8 cellular contexts compared by ENCODE assay signal in the genomic region with DNA sequence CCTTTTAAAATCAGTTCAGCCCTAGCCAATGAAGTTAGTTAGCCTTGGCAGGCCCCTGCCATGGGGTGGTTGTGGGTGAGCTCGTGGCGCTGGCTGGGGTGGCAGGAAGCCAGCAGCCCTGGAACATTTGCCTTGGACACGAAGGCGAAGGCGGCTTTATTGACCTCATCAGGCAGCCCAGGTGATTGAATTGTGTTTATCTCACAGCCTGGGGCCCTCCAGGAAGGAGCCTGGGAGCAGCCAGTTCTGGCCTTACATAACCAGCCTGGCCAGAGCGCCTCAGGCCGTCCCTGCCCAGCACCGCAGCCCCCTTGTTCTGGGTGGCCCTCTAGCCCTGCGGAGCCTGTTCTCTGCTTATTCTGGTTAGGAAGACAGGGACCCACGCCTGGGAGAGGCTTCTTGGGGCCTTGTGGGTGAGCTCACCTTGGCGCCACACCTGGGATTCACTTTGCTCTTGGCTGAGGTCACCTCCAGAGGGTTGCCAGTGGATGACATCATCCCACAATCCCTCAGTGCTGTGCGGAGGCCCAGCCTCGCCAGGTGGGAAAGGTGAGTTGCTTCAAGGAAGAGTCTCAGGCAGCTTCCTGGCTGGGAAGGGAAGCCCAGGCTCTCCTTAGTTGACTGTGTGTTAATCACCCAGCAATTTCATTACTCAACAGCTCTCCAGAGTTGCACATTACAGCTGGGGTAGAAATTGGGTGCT. TPM values are rescaled to one million over a fixed set of nuclear protein-coding genes. Genes with fewer than 3 reads are reported as not detected.
DNase-seq lines count a peak whose midpoint lies in the region; ATAC-seq, FAIRE-seq and TF ChIP-seq lines count a peak whose summit lies in the region.

No MANE protein-coding gene starts in this region.

- no peak for FAIRE-seq in kidney (lab: Jason Lieb, UNC)

- H3K27ac ChIP-seq in HUES64 (ENCODE audit: low read depth, low read length) (peak overlapping the region; percentile 15; the same call in 1 of the 2 replicates), kidney (ENCODE audit: low read depth in 2 of 2, low read length in 2 of 2) (peak overlapping the region; percentile 95 to 97), thoracic aorta (peak overlapping the region; percentile 98 to 99)

- ATAC-seq in thoracic aorta (ENCODE audit: insufficient number of reproducible peaks, low FRiP score, low read depth): peak; percentile 10
- no peak for ATAC-seq in GM21825 (IDR thresholded peaks at IDR 0.05; ENCODE audit: unreplicated experiment)
- no peak for ATAC-seq in HG02884 (IDR thresholded peaks at IDR 0.05; ENCODE audit: unreplicated experiment)

- H3K9ac ChIP-seq in HUES64 (ENCODE audit: low read depth, low read length) (no peak overlapping the region), kidney (ENCODE audit: low read length in 2 of 2) (peak overlapping the region in 1 of 2 donors; percentile 81)

- intact Hi-C loops in kidney (cut with DNase I): no loop called here

- no peaks in the 10 kb centered on the region for H3K9me3 ChIP-seq in HUES64 (ENCODE audit: insufficient read depth, low read depth, low read length)
- H3K9me3 ChIP-seq in kidney (ENCODE audit: control insufficient read depth in 1 of 2, low read length in 2 of 2): no peaks in the 10 kb centered on the region
- H3K9me3 ChIP-seq in thoracic aorta: no peaks in the 10 kb centered on the region

- WGBS in HUES64: 91% methylated on average over 13 of the region's 13 CpGs

- no peaks in the 10 kb centered on the region for H3K27me3 ChIP-seq in HUES64 (ENCODE audit: insufficient read depth, low read length)
- H3K27me3 ChIP-seq in thoracic aorta (replicated peaks; ENCODE audit: insufficient read depth): no peaks in the 10 kb centered on the region

- H3K4me1 ChIP-seq in HUES64 (ENCODE audit: insufficient read depth, low read length) (peaks cover 18% of the 10 kb centered on the region), kidney (ENCODE audit: control insufficient read depth in 1 of 2, insufficient read depth in 1 of 2, low read depth in 1 of 2, low read length in 2 of 2) (peaks cover 40 to 48% of the 10 kb centered on the region in 2 donors), thoracic aorta (ENCODE audit: control insufficient read depth in 1 of 2, low read depth in 2 of 2) (peaks cover 54 to 85% of the 10 kb centered on the region in 2 donors)

- TF ChIP-seq CTCF in kidney (IDR thresholded peaks at IDR 0.05; ENCODE audit: borderline replicate concordance, extremely low read depth, insufficient read depth) (no peak), thoracic aorta (IDR thresholded peaks at IDR 0.05) (no peak)

- DNase-seq in astrocyte of the hippocampus (ENCODE audit: low read depth, low spot score): peak; percentile 97
- peak; percentile 94 for DNase-seq in kidney
- peak; percentile 56 for DNase-seq in thoracic aorta (ENCODE audit: low spot score)
- no peak for DNase-seq in NCI-H1930 (lab: John Stamatoyannopoulos, UW)
- no peak for DNase-seq in stimulated activated CD4-positive, alpha-beta T cell treated with anti-CD3 and anti-CD28 coated beads, Interleukin-2, amount 100 ng/mL, for 24 hours

- H3K4me3 ChIP-seq in HUES64 (ENCODE audit: low read length) (no peak overlapping the region), kidney (ENCODE audit: low read length in 2 of 2) (no peak overlapping the region), thoracic aorta (peak overlapping the region; percentile 41)

- peaks cover 24% of the 10 kb centered on the region for H3K36me3 ChIP-seq in HUES64 (ENCODE audit: insufficient read depth, low read length)
- H3K36me3 ChIP-seq in kidney (ENCODE audit: control insufficient read depth in 1 of 2, insufficient read depth in 2 of 2, low read length in 2 of 2): peaks cover 3 to 5% of the 10 kb centered on the region in 2 donors
- no peaks in the 10 kb centered on the region for H3K36me3 ChIP-seq in thoracic aorta

RNA-seq across cellular contexts. Expression of a gene that starts 54.4 kb away (rescaled TPM):
- polyA plus RNA-seq in HUES64 (2013, experiment 1 of 2): 64.1 TPM
- polyA plus RNA-seq in HUES64 (2013, experiment 2 of 2): 69.5 TPM
- 30.9 TPM for total RNA-seq in kidney
- polyA plus RNA-seq in kidney (ENCODE audit: insufficient read depth, low read depth, low replicate concordance): 80.7 TPM
- 1 to 10 TPM; 7.2 to 9.9 TPM for total RNA-seq in thoracic aorta

Comparison
In these comparisons a context has a peak if more than half of its experiments do, and no peak if none do; other contexts are left out.
1. H3K27ac ChIP-seq: peak in every context shown above with its lines; median percentile 98 in thoracic aorta; 96 in kidney; 15 in HUES64.
2. DNase-seq: peak in astrocyte of the hippocampus (single experiment), kidney (single experiment) and thoracic aorta (single experiment); none in NCI-H1930 (0 of 2) and stimulated activated CD4-positive, alpha-beta T cell treated with anti-CD3 and anti-CD28 coated beads, Interleukin-2, amount 100 ng/mL, for 24 hours (0 of 2).